18 cellular contexts compared by ENCODE assay signal in genomic region chr3:34150987-34151386, GRCh38.
"Had no signal": no experiment of that assay in that cellular context is flagged by ENCODE, and none has a peak within 500 bp of the region (broad histone marks: within the 10 kb centered on the region; RNA-seq: fewer than 3 reads in every experiment).

No MANE protein-coding gene starts in this region.

- H3K4me3 ChIP-seq: heart left ventricle, left ventricle myocardium inferior, psoas muscle, spleen had no signal

- ATAC-seq: activated CD8-positive, alpha-beta memory T cell treated with anti-CD3 and anti-CD28 coated beads, Interleukin-2, amount 10 ng/mL, durations not matched to agents 7 days and 5 days; heart left ventricle; psoas muscle; sciatic nerve had no signal

- FAIRE-seq: frontal cortex, keratinocyte had no signal

- DNase-seq: activated CD4-positive, alpha-beta T cell treated with anti-CD3 and anti-CD28 coated beads, Interleukin-2, amount 50 U/mL, for 4 hours; activated CD4-positive, CD25-positive, alpha-beta regulatory T cell treated with anti-CD3 and anti-CD28 coated beads, Interleukin-2, amount 50 U/mL, for 72 hours; activated CD8-positive, alpha-beta memory T cell treated with anti-CD3 and anti-CD28 coated beads, Interleukin-2, amount 10 ng/mL, durations not matched to agents 7 days and 5 days; activated effector memory CD4-positive, alpha-beta T cell treated with Interleukin-2 at 50 U/mL for 16 hours; activated T-cell treated with anti-CD3 and anti-CD28 coated beads, Interleukin-2, amount 50 U/mL, for 24 hours; cortex of kidney; effector memory CD4-positive, alpha-beta T cell; heart left ventricle; left ventricle myocardium inferior; nephron progenitor cell; psoas muscle; spleen; stimulated activated CD4-positive, alpha-beta T cell treated with anti-CD3 and anti-CD28 coated beads, Interleukin-1b, Interleukin-23, amount 100 ng/mL, for 48 hours; stimulated activated naive CD4-positive, alpha-beta T cell; trophoblast cell had no signal

- H3K27ac ChIP-seq: heart left ventricle, left ventricle myocardium inferior, psoas muscle, spleen had no signal

- H3K27me3 ChIP-seq: heart left ventricle, spleen had no signal

- H3K36me3 ChIP-seq: heart left ventricle, left ventricle myocardium inferior, spleen had no signal

- H3K4me1 ChIP-seq: heart left ventricle, left ventricle myocardium inferior, psoas muscle, spleen had no signal

- H3K9me3 ChIP-seq: heart left ventricle, left ventricle myocardium inferior, psoas muscle, spleen had no signal
